In genomic region chr14:102437997-102438922, GRCh38 we compare ENCODE assay signal across 8 cellular contexts.
DNase-seq lines count a peak whose midpoint lies in the region; ATAC-seq and TF ChIP-seq lines count a peak whose summit lies in the region.

No MANE protein-coding gene starts in this region.

- peak; percentile 79 for TF ChIP-seq CTCF in Loucy (conservative IDR thresholded peaks at IDR 0.05; ENCODE audit: low read length)

- H3K4me3 ChIP-seq in Loucy (ENCODE audit: low read length, poor library complexity, severe bottlenecking) (peak overlapping the region; percentile 51), SJCRH30 (peak overlapping the region; percentile 27)

- H3K9ac ChIP-seq in Loucy (ENCODE audit: low read depth, low read length, poor library complexity, severe bottlenecking): no peak overlapping the region

- no peak for ATAC-seq in HG03520 (IDR thresholded peaks at IDR 0.05; ENCODE audit: unreplicated experiment)

- H3K4me1 ChIP-seq in Loucy (ENCODE audit: insufficient read depth, low read length, poor library complexity, severe bottlenecking) (peaks cover 3% of the 10 kb centered on the region), SJCRH30 (peaks cover 17% of the 10 kb centered on the region; the same call in 1 of the 2 replicates)

- H3K79me2 ChIP-seq in Loucy (ENCODE audit: insufficient read depth, low read length): no peaks in the 10 kb centered on the region

- no peaks in the 10 kb centered on the region for H3K9me3 ChIP-seq in Loucy (ENCODE audit: insufficient read depth, low read depth, low read length)
- H3K9me3 ChIP-seq in SJCRH30 (replicated peaks): no peaks in the 10 kb centered on the region

- no peaks in the 10 kb centered on the region for H3F3A ChIP-seq in Loucy (ENCODE audit: low read depth)

- H4K20me1 ChIP-seq in Loucy (ENCODE audit: insufficient read depth, low read length, poor library complexity, severe bottlenecking): no peaks in the 10 kb centered on the region

- no peaks in the 10 kb centered on the region for H3K36me3 ChIP-seq in Loucy (ENCODE audit: insufficient read depth, low read length)
- 0 out of 2 replicates have a peak, but pooled peaks cover 3% of the 10 kb centered on the region for H3K36me3 ChIP-seq in SJCRH30

- H3K27ac ChIP-seq in SJCRH30: no peak overlapping the region

- DNase-seq in EL (peak; percentile 77), SJCRH30 (peak; percentile 91 to 92), globus pallidus (ENCODE audit: low spot score) (peak; percentile 90), occipital lobe (lab: John Stamatoyannopoulos, UW) (peak; percentile 77), superior temporal gyrus (ENCODE audit: extremely low spot score) (peak; percentile 92)
- peak; percentile 55 for DNase-seq in activated naive CD4-positive, alpha-beta T cell treated with Interleukin-2 at 50 U/mL for 16 hours

- H3K27me3 ChIP-seq in Loucy (ENCODE audit: insufficient read depth, low read length, poor library complexity, severe bottlenecking): no peaks in the 10 kb centered on the region
- H3K27me3 ChIP-seq in SJCRH30: no peaks in the 10 kb centered on the region

- H2AFZ ChIP-seq in Loucy (ENCODE audit: low read length): peak overlapping the region; percentile 83

- peak overlapping the region; percentile 56 for H3K4me2 ChIP-seq in Loucy (ENCODE audit: low read depth, low read length, poor library complexity, severe bottlenecking)

- H3K9me2 ChIP-seq in Loucy (replicated peaks; ENCODE audit: low read depth, low read length): no peaks in the 10 kb centered on the region
